ENCODE assay signal across 7 cellular contexts in the genomic region with DNA sequence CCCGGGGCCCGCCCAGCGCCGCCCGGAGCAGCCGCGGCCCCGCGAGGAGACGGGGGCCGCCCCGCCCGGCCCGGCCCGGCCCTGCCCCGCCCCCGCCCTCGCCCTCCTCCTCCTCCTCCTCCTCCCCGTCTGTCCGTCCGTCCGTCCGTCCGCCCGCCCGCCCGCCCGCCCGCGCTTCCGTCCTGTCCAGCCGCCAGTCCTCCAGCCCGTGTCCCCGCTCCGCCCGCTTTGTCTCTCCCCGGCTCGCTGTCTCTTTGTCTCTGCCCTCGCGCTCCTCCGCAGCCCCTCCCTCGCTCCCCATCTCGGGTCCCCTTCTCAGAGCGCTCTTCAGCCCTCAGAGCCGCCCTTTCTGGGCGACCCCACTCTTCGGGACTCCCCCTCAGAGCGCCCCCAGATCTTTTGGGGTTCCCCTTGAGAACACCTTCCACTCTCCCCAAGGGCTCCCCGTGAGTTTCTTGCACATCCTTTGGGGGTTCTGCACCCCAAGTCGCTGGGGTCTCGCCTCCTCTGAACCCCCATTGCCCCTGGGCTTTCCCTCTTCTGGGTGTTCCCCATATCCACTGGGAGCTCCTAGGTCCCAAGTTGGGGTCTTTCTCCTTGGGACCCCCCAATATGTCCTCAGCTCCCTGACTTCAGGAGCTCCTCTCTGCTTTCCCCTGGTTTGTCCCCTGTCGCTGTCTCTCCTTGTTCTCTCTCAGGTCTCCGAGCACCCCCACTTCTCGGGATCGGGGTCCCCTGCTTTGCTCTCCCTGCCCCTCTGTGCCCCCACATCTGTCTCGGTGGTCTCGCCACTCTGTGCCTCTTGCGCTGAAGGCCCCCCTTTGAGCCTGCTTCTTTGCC.
DNase-seq lines count a peak whose midpoint lies in the region; ATAC-seq, FAIRE-seq and TF ChIP-seq lines count a peak whose summit lies in the region.

No MANE protein-coding gene starts in this region.

- peak; percentile 9 for ATAC-seq in HG02840 (IDR thresholded peaks at IDR 0.05; ENCODE audit: low FRiP score, unreplicated experiment)
- peak; percentile 14 to 15 for ATAC-seq in activated naive CD4-positive, alpha-beta T cell treated with anti-CD3 and anti-CD28 coated beads, Interleukin-2, amount 50 U/mL, for 72 hours

- H3K27ac ChIP-seq in cardiac muscle cell (no peak overlapping the region), ovary (peak overlapping the region; percentile 74 to 90)

- peaks cover 6% of the 10 kb centered on the region for H3K4me1 ChIP-seq in cardiac muscle cell (ENCODE audit: low read depth)
- H3K4me1 ChIP-seq in ovary (ENCODE audit: insufficient read depth), result peaks cover 13% of the 10 kb centered on the region

- intact Hi-C loops in ovary (cut with DNase I), result loop anchor here in 3 of 4 donors (5.0 to 10.0 kb wide), 3 partner anchors 65 to 133 kb away; a partner anchor contains a TSS

- H3K36me3 ChIP-seq in cardiac muscle cell (no peaks in the 10 kb centered on the region), ovary (no peaks in the 10 kb centered on the region)

- TF ChIP-seq EP300 in ovary (IDR thresholded peaks at IDR 0.05), result no peak

- TF ChIP-seq POLR2A in ovary (IDR thresholded peaks at IDR 0.05), result no peak

- WGBS in ovary, 3 donors, result 0% methylated on average over 36 to 53 of the region's 58 CpGs

- H3K4me3 ChIP-seq in GM12864 (ENCODE audit: low read depth, low read length) (peak overlapping the region; percentile 87), cardiac muscle cell (peak overlapping the region; percentile 64), ovary (peak overlapping the region; percentile 75)

- H3K27me3 ChIP-seq in cardiac muscle cell (no peaks in the 10 kb centered on the region), ovary (no peaks in the 10 kb centered on the region)

- H3K9me3 ChIP-seq in cardiac muscle cell (ENCODE audit: low read depth), result no peaks in the 10 kb centered on the region
- no peaks in the 10 kb centered on the region for H3K9me3 ChIP-seq in ovary

- no peak for DNase-seq in GM12864 (ENCODE audit: low read depth)
- peak; percentile 62 for DNase-seq in RCC 7860 (ENCODE audit: low spot score)
- peak; percentile 30 to 66 for DNase-seq in activated naive CD4-positive, alpha-beta T cell treated with anti-CD3 and anti-CD28 coated beads, Interleukin-2, amount 50 U/mL, for 72 hours (ENCODE audit: low spot score in 2 of 2)
- peak; percentile 62 to 67 for DNase-seq in cardiac muscle cell (ENCODE audit: low read depth in 1 of 2, low spot score in 1 of 2)
- DNase-seq in ovary, result peak; percentile 62 to 79 (median 75)
- DNase-seq in GOT3 (lab: John Stamatoyannopoulos, UW), result no peak

- H3K9me3 Mint-ChIP-seq in activated naive CD4-positive, alpha-beta T cell treated with anti-CD3 and anti-CD28 coated beads, Interleukin-2, amount 50 U/mL, for 72 hours, result no peaks in the 10 kb centered on the region

- TF ChIP-seq CTCF in GM12864 (IDR thresholded peaks at IDR 0.05; ENCODE audit: low read depth, low read length, missing control alignments) (no peak), cardiac muscle cell (IDR thresholded peaks at IDR 0.05; ENCODE audit: low read depth, low read length) (no peak), ovary (IDR thresholded peaks at IDR 0.05) (no peak)

- H3K36me3 Mint-ChIP-seq in activated naive CD4-positive, alpha-beta T cell treated with anti-CD3 and anti-CD28 coated beads, Interleukin-2, amount 50 U/mL, for 72 hours, result no peaks in the 10 kb centered on the region

- peak overlapping the region; percentile 87 to 94 for H3K27ac Mint-ChIP-seq in activated naive CD4-positive, alpha-beta T cell treated with anti-CD3 and anti-CD28 coated beads, Interleukin-2, amount 50 U/mL, for 72 hours

- FAIRE-seq in RCC 7860 (lab: Jason Lieb, UNC), result no peak

Comparison
In these comparisons a context has a peak if more than half of its experiments do, and no peak if none do; other contexts are left out.
1. DNase-seq: peak in RCC 7860 (single experiment), activated naive CD4-positive, alpha-beta T cell treated with anti-CD3 and anti-CD28 coated beads, Interleukin-2, amount 50 U/mL, for 72 hours (2 of 2), cardiac muscle cell (2 of 2) and ovary (5 of 5); none in GM12864 (single experiment) and GOT3 (single experiment).
2. Peak in every context shown above with its lines, with median percentiles within 50 percentile points of each other: H3K4me3 ChIP-seq.